1 cellular context compared by ENCODE assay signal in the genomic region with DNA sequence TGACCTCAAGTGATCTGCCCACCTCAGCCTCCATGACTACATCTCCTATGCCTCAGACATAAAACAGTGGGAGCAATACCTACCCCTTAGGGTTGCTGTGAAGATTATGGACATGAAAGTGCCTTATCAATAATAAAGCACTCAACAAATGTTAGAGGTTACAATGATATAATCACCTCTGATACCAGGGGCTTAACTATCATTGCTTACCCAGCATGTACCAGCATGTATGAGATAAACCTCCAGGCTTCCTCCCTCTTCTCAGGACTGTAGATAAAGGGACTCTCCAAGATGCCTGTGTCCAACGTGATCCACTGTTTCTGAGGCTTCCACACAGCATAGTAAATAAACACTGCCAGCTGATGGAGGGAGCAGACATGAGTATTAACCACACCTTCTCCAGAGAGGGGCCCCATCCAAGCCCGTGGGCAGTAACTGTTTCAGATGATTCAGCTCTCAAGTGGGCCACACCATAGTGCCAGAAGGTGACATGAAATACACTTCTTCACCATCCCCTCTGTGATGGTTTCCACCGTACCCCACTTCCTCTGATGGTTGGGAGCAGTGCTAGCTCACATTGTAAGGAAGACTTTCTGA.
A peak's percentile ranks its signal among the peaks of the same experiment; 100 is the strongest.
TF ChIP-seq lines count a peak whose summit lies in the region.

No MANE protein-coding gene starts in this region.

TF ChIP-seq in HEK293, 187 proteins besides CTCF, POLR2A, EP300 and RAD21:
- TF ChIP-seq ZFP3 (tag by site-specific recombination; IDR thresholded peaks at IDR 0.05; ENCODE audit: low read depth) (no peak), TCF7L2 (IDR thresholded peaks at IDR 0.05; ENCODE audit: borderline replicate concordance, low read depth, low read length) (peak; percentile 79; the same call in 1 of the 2 replicates), ZFHX2 (tag by site-specific recombination; conservative IDR thresholded peaks at IDR 0.05) (peak; percentile 39), EGR2 (tag by site-specific recombination; IDR thresholded peaks at IDR 0.05; ENCODE audit: low read depth) (0 out of 2 replicates have a peak, but pooled peaks have one; percentile 8), ZNF184 (tag by site-specific recombination; IDR thresholded peaks at IDR 0.05) (no peak), ZNF24 (tag by site-specific recombination; IDR thresholded peaks at IDR 0.05) (no peak), ZNF366 (tag by site-specific recombination; conservative IDR thresholded peaks at IDR 0.05) (no peak), OSR2 (tag by site-specific recombination; IDR thresholded peaks at IDR 0.05) (0 out of 2 replicates have a peak, but pooled peaks have one; percentile 7), ZXDB (tag by site-specific recombination; IDR thresholded peaks at IDR 0.05) (no peak), PRDM4 (tag by site-specific recombination; IDR thresholded peaks at IDR 0.05) (0 out of 2 replicates have a peak, but pooled peaks have one; percentile 35), ZIC2 (tag by site-specific recombination; IDR thresholded peaks at IDR 0.05) (peak; percentile 91), ZNF19 (tag by site-specific recombination; IDR thresholded peaks at IDR 0.05; ENCODE audit: low read depth) (no peak), ZNF549 (tag by site-specific recombination; IDR thresholded peaks at IDR 0.05) (no peak), TRIM28 (IDR thresholded peaks at IDR 0.05; ENCODE audit: borderline replicate concordance, low read length) (no peak), ZNF610 (tag by site-specific recombination; IDR thresholded peaks at IDR 0.05; ENCODE audit: borderline replicate concordance) (no peak), ZNF580 (tag by site-specific recombination; IDR thresholded peaks at IDR 0.05) (no peak), ZNF266 (tag by site-specific recombination; IDR thresholded peaks at IDR 0.05; ENCODE audit: low read depth) (no peak), YY1 (tag by site-specific recombination; IDR thresholded peaks at IDR 0.05) (no peak), ZNF302 (tag by site-specific recombination; IDR thresholded peaks at IDR 0.05; ENCODE audit: low read depth) (no peak)
- TF ChIP-seq, protein P1, sequence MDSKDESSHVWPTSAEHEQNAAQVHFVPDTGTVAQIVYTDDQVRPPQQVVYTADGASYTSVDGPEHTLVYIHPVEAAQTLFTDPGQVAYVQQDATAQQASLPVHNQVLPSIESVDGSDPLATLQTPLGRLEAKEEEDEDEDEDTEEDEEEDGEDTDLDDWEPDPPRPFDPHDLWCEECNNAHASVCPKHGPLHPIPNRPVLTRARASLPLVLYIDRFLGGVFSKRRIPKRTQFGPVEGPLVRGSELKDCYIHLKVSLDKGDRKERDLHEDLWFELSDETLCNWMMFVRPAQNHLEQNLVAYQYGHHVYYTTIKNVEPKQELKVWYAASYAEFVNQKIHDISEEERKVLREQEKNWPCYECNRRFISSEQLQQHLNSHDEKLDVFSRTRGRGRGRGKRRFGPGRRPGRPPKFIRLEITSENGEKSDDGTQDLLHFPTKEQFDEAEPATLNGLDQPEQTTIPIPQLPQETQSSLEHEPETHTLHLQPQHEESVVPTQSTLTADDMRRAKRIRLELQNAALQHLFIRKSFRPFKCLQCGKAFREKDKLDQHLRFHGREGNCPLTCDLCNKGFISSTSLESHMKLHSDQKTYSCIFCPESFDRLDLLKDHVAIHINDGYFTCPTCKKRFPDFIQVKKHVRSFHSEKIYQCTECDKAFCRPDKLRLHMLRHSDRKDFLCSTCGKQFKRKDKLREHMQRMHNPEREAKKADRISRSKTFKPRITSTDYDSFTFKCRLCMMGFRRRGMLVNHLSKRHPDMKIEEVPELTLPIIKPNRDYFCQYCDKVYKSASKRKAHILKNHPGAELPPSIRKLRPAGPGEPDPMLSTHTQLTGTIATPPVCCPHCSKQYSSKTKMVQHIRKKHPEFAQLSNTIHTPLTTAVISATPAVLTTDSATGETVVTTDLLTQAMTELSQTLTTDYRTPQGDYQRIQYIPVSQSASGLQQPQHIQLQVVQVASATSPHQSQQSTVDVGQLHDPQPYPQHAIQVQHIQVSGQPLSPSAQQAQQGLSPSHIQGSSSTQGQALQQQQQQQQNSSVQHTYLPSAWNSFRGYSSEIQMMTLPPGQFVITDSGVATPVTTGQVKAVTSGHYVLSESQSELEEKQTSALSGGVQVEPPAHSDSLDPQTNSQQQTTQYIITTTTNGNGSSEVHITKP (tag by site-specific recombination; IDR thresholded peaks at IDR 0.05), result peak; percentile 93
- TF ChIP-seq, protein P2, sequence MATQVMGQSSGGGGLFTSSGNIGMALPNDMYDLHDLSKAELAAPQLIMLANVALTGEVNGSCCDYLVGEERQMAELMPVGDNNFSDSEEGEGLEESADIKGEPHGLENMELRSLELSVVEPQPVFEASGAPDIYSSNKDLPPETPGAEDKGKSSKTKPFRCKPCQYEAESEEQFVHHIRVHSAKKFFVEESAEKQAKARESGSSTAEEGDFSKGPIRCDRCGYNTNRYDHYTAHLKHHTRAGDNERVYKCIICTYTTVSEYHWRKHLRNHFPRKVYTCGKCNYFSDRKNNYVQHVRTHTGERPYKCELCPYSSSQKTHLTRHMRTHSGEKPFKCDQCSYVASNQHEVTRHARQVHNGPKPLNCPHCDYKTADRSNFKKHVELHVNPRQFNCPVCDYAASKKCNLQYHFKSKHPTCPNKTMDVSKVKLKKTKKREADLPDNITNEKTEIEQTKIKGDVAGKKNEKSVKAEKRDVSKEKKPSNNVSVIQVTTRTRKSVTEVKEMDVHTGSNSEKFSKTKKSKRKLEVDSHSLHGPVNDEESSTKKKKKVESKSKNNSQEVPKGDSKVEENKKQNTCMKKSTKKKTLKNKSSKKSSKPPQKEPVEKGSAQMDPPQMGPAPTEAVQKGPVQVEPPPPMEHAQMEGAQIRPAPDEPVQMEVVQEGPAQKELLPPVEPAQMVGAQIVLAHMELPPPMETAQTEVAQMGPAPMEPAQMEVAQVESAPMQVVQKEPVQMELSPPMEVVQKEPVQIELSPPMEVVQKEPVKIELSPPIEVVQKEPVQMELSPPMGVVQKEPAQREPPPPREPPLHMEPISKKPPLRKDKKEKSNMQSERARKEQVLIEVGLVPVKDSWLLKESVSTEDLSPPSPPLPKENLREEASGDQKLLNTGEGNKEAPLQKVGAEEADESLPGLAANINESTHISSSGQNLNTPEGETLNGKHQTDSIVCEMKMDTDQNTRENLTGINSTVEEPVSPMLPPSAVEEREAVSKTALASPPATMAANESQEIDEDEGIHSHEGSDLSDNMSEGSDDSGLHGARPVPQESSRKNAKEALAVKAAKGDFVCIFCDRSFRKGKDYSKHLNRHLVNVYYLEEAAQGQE (tag by site-specific recombination; IDR thresholded peaks at IDR 0.05), result no peak
